1 cellular context compared by ENCODE assay signal in the genomic region with DNA sequence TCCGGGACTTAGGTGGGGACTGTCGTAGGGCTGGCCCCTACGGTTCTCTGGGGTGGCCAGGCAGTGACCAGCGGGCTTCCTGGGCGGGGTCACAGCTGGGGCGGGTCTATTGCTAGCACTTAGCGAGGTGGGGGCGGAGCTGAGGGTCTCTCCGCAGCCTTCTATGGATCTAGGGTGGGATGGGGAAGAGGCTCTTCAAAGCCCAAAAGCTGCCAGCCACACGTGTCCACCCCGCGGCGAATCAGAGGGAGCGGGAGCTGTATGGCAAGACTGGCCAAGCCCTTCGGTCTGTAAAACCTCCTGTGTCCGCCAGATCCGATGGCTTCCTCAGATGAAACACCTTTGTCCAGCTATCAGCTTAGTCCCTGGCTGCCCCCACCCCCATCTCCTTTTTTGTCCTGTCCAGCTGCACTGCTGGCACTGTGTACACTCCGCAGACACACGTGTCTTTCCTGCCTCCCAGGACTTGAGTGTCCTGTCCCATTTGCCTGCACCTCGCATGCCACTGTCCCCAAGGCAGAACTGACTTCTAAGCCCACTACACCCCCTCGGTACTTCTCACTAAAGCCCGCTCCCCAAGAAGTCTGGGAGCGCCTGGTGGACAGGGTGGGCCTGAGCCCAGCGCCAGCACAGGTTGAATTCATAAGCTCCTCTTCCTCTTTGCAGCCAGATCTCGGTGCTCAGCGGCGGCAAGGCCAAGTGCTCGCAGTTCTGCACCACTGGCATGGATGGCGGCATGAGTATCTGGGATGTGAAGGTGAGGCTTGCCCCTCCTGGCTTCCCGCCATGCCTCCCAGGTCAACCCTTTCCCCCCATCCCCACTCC.
A peak's percentile ranks its signal among the peaks of the same experiment; 100 is the strongest.
TF ChIP-seq lines count a peak whose summit lies in the region.

No MANE protein-coding gene starts in this region.

TF ChIP-seq in WTC11, 78 proteins besides CTCF, POLR2A, EP300 and RAD21 (continued from another document and continues in another):
- TF ChIP-seq, protein P1, sequence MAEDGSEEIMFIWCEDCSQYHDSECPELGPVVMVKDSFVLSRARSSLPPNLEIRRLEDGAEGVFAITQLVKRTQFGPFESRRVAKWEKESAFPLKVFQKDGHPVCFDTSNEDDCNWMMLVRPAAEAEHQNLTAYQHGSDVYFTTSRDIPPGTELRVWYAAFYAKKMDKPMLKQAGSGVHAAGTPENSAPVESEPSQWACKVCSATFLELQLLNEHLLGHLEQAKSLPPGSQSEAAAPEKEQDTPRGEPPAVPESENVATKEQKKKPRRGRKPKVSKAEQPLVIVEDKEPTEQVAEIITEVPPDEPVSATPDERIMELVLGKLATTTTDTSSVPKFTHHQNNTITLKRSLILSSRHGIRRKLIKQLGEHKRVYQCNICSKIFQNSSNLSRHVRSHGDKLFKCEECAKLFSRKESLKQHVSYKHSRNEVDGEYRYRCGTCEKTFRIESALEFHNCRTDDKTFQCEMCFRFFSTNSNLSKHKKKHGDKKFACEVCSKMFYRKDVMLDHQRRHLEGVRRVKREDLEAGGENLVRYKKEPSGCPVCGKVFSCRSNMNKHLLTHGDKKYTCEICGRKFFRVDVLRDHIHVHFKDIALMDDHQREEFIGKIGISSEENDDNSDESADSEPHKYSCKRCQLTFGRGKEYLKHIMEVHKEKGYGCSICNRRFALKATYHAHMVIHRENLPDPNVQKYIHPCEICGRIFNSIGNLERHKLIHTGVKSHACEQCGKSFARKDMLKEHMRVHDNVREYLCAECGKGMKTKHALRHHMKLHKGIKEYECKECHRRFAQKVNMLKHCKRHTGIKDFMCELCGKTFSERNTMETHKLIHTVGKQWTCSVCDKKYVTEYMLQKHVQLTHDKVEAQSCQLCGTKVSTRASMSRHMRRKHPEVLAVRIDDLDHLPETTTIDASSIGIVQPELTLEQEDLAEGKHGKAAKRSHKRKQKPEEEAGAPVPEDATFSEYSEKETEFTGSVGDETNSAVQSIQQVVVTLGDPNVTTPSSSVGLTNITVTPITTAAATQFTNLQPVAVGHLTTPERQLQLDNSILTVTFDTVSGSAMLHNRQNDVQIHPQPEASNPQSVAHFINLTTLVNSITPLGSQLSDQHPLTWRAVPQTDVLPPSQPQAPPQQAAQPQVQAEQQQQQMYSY (CRISPR knock-in tag; IDR thresholded peaks at IDR 0.05), result no peak
- TF ChIP-seq SMAD3 (CRISPR knock-in tag; IDR thresholded peaks at IDR 0.05; ENCODE audit: borderline replicate concordance) (0 out of 2 replicates have a peak, but pooled peaks have one; percentile 11), ETV6 (CRISPR knock-in tag; IDR thresholded peaks at IDR 0.05) (no peak), TCF7 (CRISPR knock-in tag; IDR thresholded peaks at IDR 0.05; ENCODE audit: low read depth) (no peak), FOXP1 (CRISPR knock-in tag; IDR thresholded peaks at IDR 0.05; ENCODE audit: borderline replicate concordance) (no peak), IRF2 (CRISPR knock-in tag; IDR thresholded peaks at IDR 0.05; ENCODE audit: borderline replicate concordance, low read depth) (no peak), NFE2L1 (CRISPR knock-in tag; IDR thresholded peaks at IDR 0.05) (no peak), KAT7 (CRISPR knock-in tag; IDR thresholded peaks at IDR 0.05; ENCODE audit: borderline replicate concordance) (no peak), ZNF138 (CRISPR knock-in tag; conservative IDR thresholded peaks at IDR 0.05) (no peak), ATF1 (CRISPR knock-in tag; IDR thresholded peaks at IDR 0.05) (no peak), CREM (CRISPR knock-in tag; IDR thresholded peaks at IDR 0.05) (no peak), CBFB (CRISPR knock-in tag; IDR thresholded peaks at IDR 0.05; ENCODE audit: low read depth) (no peak), JUN (CRISPR knock-in tag; IDR thresholded peaks at IDR 0.05) (no peak), SOX15 (CRISPR knock-in tag; IDR thresholded peaks at IDR 0.05) (no peak), SP1 (CRISPR knock-in tag; conservative IDR thresholded peaks at IDR 0.05) (no peak), GRHL2 (CRISPR knock-in tag; IDR thresholded peaks at IDR 0.05; ENCODE audit: insufficient replicate concordance, severe bottlenecking) (no peak), ZNF317 (CRISPR knock-in tag; IDR thresholded peaks at IDR 0.05; ENCODE audit: borderline replicate concordance, low read depth) (no peak), TP53 (CRISPR knock-in tag; IDR thresholded peaks at IDR 0.05) (no peak)
- TF ChIP-seq, protein P2, sequence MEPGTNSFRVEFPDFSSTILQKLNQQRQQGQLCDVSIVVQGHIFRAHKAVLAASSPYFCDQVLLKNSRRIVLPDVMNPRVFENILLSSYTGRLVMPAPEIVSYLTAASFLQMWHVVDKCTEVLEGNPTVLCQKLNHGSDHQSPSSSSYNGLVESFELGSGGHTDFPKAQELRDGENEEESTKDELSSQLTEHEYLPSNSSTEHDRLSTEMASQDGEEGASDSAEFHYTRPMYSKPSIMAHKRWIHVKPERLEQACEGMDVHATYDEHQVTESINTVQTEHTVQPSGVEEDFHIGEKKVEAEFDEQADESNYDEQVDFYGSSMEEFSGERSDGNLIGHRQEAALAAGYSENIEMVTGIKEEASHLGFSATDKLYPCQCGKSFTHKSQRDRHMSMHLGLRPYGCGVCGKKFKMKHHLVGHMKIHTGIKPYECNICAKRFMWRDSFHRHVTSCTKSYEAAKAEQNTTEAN (CRISPR knock-in tag; IDR thresholded peaks at IDR 0.05), result no peak
- TF ChIP-seq, protein P3, sequence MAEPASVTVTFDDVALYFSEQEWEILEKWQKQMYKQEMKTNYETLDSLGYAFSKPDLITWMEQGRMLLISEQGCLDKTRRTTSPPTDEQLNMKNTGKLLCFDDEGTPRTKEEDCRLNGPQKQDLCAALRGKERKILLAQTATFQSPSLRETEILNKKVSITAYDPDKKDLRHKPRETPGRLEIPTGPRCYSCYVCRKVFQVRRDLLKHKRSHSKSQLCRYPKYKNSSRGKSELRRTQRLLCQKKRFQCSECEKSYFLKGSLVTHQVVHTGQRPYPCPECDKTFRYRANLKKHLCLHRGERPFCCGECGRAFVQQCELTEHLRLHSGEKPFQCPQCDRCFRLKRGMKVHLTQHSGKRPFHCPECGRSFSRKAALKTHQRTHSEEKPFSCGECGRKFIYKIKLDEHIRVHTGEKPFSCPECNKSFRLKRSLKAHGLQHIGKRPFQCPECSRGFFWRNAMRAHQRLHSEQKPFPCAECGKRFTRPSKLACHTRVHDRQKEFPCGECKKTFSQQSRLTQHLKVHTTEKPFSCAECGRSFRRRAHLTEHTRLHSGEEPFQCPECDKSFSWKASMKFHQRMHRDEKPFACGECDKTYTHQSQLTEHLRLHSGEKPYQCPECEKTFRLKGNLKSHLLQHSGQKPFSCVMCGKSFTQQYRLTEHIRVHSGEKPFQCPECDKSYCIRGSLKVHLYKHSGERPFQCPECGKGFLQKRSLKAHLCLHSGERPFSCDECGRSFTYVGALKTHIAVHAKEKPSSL (CRISPR knock-in tag; conservative IDR thresholded peaks at IDR 0.05), result no peak
- TF ChIP-seq, protein P4, sequence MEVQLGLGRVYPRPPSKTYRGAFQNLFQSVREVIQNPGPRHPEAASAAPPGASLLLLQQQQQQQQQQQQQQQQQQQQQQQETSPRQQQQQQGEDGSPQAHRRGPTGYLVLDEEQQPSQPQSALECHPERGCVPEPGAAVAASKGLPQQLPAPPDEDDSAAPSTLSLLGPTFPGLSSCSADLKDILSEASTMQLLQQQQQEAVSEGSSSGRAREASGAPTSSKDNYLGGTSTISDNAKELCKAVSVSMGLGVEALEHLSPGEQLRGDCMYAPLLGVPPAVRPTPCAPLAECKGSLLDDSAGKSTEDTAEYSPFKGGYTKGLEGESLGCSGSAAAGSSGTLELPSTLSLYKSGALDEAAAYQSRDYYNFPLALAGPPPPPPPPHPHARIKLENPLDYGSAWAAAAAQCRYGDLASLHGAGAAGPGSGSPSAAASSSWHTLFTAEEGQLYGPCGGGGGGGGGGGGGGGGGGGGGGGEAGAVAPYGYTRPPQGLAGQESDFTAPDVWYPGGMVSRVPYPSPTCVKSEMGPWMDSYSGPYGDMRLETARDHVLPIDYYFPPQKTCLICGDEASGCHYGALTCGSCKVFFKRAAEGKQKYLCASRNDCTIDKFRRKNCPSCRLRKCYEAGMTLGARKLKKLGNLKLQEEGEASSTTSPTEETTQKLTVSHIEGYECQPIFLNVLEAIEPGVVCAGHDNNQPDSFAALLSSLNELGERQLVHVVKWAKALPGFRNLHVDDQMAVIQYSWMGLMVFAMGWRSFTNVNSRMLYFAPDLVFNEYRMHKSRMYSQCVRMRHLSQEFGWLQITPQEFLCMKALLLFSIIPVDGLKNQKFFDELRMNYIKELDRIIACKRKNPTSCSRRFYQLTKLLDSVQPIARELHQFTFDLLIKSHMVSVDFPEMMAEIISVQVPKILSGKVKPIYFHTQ (CRISPR knock-in tag; IDR thresholded peaks at IDR 0.05), result 0 out of 2 replicates have a peak, but pooled peaks have one; percentile 8
- TF ChIP-seq, protein P5, sequence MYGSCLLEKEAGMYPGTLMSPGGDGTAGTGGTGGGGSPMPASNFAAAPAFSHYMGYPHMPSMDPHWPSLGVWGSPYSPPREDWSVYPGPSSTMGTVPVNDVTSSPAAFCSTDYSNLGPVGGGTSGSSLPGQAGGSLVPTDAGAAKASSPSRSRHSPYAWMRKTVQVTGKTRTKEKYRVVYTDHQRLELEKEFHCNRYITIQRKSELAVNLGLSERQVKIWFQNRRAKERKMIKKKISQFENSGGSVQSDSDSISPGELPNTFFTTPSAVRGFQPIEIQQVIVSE (CRISPR knock-in tag; IDR thresholded peaks at IDR 0.05; ENCODE audit: borderline replicate concordance), result no peak
- TF ChIP-seq, protein P6, sequence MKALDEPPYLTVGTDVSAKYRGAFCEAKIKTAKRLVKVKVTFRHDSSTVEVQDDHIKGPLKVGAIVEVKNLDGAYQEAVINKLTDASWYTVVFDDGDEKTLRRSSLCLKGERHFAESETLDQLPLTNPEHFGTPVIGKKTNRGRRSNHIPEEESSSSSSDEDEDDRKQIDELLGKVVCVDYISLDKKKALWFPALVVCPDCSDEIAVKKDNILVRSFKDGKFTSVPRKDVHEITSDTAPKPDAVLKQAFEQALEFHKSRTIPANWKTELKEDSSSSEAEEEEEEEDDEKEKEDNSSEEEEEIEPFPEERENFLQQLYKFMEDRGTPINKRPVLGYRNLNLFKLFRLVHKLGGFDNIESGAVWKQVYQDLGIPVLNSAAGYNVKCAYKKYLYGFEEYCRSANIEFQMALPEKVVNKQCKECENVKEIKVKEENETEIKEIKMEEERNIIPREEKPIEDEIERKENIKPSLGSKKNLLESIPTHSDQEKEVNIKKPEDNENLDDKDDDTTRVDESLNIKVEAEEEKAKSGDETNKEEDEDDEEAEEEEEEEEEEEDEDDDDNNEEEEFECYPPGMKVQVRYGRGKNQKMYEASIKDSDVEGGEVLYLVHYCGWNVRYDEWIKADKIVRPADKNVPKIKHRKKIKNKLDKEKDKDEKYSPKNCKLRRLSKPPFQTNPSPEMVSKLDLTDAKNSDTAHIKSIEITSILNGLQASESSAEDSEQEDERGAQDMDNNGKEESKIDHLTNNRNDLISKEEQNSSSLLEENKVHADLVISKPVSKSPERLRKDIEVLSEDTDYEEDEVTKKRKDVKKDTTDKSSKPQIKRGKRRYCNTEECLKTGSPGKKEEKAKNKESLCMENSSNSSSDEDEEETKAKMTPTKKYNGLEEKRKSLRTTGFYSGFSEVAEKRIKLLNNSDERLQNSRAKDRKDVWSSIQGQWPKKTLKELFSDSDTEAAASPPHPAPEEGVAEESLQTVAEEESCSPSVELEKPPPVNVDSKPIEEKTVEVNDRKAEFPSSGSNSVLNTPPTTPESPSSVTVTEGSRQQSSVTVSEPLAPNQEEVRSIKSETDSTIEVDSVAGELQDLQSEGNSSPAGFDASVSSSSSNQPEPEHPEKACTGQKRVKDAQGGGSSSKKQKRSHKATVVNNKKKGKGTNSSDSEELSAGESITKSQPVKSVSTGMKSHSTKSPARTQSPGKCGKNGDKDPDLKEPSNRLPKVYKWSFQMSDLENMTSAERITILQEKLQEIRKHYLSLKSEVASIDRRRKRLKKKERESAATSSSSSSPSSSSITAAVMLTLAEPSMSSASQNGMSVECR (CRISPR knock-in tag; IDR thresholded peaks at IDR 0.05; ENCODE audit: borderline replicate concordance), result no peak
- TF ChIP-seq, protein P7, sequence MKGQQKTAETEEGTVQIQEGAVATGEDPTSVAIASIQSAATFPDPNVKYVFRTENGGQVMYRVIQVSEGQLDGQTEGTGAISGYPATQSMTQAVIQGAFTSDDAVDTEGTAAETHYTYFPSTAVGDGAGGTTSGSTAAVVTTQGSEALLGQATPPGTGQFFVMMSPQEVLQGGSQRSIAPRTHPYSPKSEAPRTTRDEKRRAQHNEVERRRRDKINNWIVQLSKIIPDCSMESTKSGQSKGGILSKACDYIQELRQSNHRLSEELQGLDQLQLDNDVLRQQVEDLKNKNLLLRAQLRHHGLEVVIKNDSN (CRISPR knock-in tag; IDR thresholded peaks at IDR 0.05), result peak; percentile 80
- TF ChIP-seq, protein P8, sequence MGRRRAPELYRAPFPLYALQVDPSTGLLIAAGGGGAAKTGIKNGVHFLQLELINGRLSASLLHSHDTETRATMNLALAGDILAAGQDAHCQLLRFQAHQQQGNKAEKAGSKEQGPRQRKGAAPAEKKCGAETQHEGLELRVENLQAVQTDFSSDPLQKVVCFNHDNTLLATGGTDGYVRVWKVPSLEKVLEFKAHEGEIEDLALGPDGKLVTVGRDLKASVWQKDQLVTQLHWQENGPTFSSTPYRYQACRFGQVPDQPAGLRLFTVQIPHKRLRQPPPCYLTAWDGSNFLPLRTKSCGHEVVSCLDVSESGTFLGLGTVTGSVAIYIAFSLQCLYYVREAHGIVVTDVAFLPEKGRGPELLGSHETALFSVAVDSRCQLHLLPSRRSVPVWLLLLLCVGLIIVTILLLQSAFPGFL (CRISPR knock-in tag; IDR thresholded peaks at IDR 0.05; ENCODE audit: borderline replicate concordance), result no peak
- TF ChIP-seq, protein P9, sequence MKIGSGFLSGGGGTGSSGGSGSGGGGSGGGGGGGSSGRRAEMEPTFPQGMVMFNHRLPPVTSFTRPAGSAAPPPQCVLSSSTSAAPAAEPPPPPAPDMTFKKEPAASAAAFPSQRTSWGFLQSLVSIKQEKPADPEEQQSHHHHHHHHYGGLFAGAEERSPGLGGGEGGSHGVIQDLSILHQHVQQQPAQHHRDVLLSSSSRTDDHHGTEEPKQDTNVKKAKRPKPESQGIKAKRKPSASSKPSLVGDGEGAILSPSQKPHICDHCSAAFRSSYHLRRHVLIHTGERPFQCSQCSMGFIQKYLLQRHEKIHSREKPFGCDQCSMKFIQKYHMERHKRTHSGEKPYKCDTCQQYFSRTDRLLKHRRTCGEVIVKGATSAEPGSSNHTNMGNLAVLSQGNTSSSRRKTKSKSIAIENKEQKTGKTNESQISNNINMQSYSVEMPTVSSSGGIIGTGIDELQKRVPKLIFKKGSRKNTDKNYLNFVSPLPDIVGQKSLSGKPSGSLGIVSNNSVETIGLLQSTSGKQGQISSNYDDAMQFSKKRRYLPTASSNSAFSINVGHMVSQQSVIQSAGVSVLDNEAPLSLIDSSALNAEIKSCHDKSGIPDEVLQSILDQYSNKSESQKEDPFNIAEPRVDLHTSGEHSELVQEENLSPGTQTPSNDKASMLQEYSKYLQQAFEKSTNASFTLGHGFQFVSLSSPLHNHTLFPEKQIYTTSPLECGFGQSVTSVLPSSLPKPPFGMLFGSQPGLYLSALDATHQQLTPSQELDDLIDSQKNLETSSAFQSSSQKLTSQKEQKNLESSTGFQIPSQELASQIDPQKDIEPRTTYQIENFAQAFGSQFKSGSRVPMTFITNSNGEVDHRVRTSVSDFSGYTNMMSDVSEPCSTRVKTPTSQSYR (CRISPR knock-in tag; IDR thresholded peaks at IDR 0.05), result no peak
- TF ChIP-seq, protein P10, sequence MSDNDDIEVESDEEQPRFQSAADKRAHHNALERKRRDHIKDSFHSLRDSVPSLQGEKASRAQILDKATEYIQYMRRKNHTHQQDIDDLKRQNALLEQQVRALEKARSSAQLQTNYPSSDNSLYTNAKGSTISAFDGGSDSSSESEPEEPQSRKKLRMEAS (CRISPR knock-in tag; IDR thresholded peaks at IDR 0.05), result no peak
- TF ChIP-seq, protein P11, sequence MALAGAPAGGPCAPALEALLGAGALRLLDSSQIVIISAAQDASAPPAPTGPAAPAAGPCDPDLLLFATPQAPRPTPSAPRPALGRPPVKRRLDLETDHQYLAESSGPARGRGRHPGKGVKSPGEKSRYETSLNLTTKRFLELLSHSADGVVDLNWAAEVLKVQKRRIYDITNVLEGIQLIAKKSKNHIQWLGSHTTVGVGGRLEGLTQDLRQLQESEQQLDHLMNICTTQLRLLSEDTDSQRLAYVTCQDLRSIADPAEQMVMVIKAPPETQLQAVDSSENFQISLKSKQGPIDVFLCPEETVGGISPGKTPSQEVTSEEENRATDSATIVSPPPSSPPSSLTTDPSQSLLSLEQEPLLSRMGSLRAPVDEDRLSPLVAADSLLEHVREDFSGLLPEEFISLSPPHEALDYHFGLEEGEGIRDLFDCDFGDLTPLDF (CRISPR knock-in tag; IDR thresholded peaks at IDR 0.05), result no peak
